In genomic region chr17:58066409-58066808, GRCh38 we compare ENCODE assay signal across 13 cellular contexts. TPM values are rescaled to one million over a fixed set of nuclear protein-coding genes. Genes with fewer than 3 reads are reported as not detected.
DNase-seq lines count a peak whose midpoint lies in the region; ATAC-seq and TF ChIP-seq lines count a peak whose summit lies in the region.
"Had no signal": no experiment of that assay in that cellular context is flagged by ENCODE, and none has a peak within 500 bp of the region (broad histone marks: within the 10 kb centered on the region; RNA-seq: fewer than 3 reads in every experiment).

No MANE protein-coding gene starts in this region.

- WGBS in heart left ventricle, 4 donors: 50 to 57% (median 53%) methylated on average over 5 of the region's 5 CpGs

- H3K36me3 ChIP-seq in heart left ventricle (no peaks in the 10 kb centered on the region), right atrium auricular region (no peaks in the 10 kb centered on the region), left ventricle myocardium inferior (no peaks in the 10 kb centered on the region)

- peaks cover 4% of the 10 kb centered on the region for H3K27me3 Mint-ChIP-seq in neural crest cell (ENCODE audit: low read depth)

- H3K27ac Mint-ChIP-seq in neural crest cell (ENCODE audit: unreplicated experiment): peak overlapping the region; percentile 28
- H3K27ac Mint-ChIP-seq: B cell; CD4-positive, alpha-beta T cell had no signal

- intact Hi-C loops in heart left ventricle (cut with DNase I) (no loop called here), left ventricle myocardium inferior (cut with micrococcal nuclease) (no loop called here)

- no peak overlapping the region for H3K4me3 ChIP-seq in heart left ventricle
- H3K4me3 ChIP-seq in right atrium auricular region: no peak overlapping the region
- no peak overlapping the region for H3K4me3 ChIP-seq in left ventricle myocardium inferior

- H3K36me3 Mint-ChIP-seq in neural crest cell (ENCODE audit: low read depth): no peaks in the 10 kb centered on the region

- no peaks in the 10 kb centered on the region for H3K9me3 ChIP-seq in heart left ventricle
- no peaks in the 10 kb centered on the region for H3K9me3 ChIP-seq in right atrium auricular region
- no peaks in the 10 kb centered on the region for H3K9me3 ChIP-seq in left ventricle myocardium inferior (replicated peaks)

- DNase-seq in heart left ventricle (no peak), right atrium auricular region (ENCODE audit: low spot score) (no peak), left ventricle myocardium inferior (no peak), neural crest cell (ENCODE audit: low read depth, low spot score) (no peak), putamen (ENCODE audit: low spot score) (no peak), NCI-H524 treated with DMSO at 0.1 percent for 48 hours (lab: John Stamatoyannopoulos, UW) (no peak)
- DNase-seq in stimulated activated CD4-positive, alpha-beta T cell treated with anti-CD3 and anti-CD28 coated beads, Interleukin-2, amount 100 ng/mL, for 48 hours: no peak
- DNase-seq: C1 segment of cervical spinal cord; Calu3; CD4-positive, alpha-beta T cell; DMS 273 treated with DMSO at 0.1 percent for 48 hours had no signal

- no peak for TF ChIP-seq POLR2A in heart left ventricle (IDR thresholded peaks at IDR 0.05)

- no peak for TF ChIP-seq CTCF in heart left ventricle (IDR thresholded peaks at IDR 0.05)
- no peak for TF ChIP-seq CTCF in right atrium auricular region (IDR thresholded peaks at IDR 0.05)
- TF ChIP-seq CTCF in left ventricle myocardium inferior (IDR thresholded peaks at IDR 0.05; ENCODE audit: borderline replicate concordance): no peak
- no peak for TF ChIP-seq CTCF in neural crest cell (conservative IDR thresholded peaks at IDR 0.05)

- H3K27me3 ChIP-seq in heart left ventricle (peaks cover 0 to 4% (median 0%) of the 10 kb centered on the region in 9 donors), right atrium auricular region (no peaks in the 10 kb centered on the region), left ventricle myocardium inferior (ENCODE audit: low read depth) (peaks cover 9% of the 10 kb centered on the region)

- H3K27ac ChIP-seq in heart left ventricle (peak overlapping the region in 1 of 12 donors; percentile 39), right atrium auricular region (no peak overlapping the region), left ventricle myocardium inferior (replicated peaks) (peak overlapping the region; percentile 57)

- H3K4me1 Mint-ChIP-seq in neural crest cell: peaks cover 9% of the 10 kb centered on the region
- H3K4me1 Mint-ChIP-seq: B cell had no signal

- no peak overlapping the region for H3K4me3 Mint-ChIP-seq in neural crest cell
- H3K4me3 Mint-ChIP-seq: B cell; CD4-positive, alpha-beta T cell had no signal

- no peaks in the 10 kb centered on the region for H3K9me3 Mint-ChIP-seq in neural crest cell
- H3K9me3 Mint-ChIP-seq: CD4-positive, alpha-beta T cell had no signal

- ATAC-seq in heart left ventricle: peak; percentile 43 to 69 (median 56)
- ATAC-seq: HCT116 had no signal

- H3K4me1 ChIP-seq in heart left ventricle: peaks cover 0 to 17% (median 0%) of the 10 kb centered on the region in 12 donors
- H3K4me1 ChIP-seq in right atrium auricular region: no peaks in the 10 kb centered on the region
- peaks cover 22% of the 10 kb centered on the region for H3K4me1 ChIP-seq in left ventricle myocardium inferior

RNA-seq across cellular contexts. Expression of gene DYNLL2, which starts 16.8 kb away (rescaled TPM):
- 100 to 1,000 TPM in 1 of 9 donors, 10 to 100 TPM in 8; 41.4 to 102 (median 74.0) TPM for total RNA-seq in heart left ventricle
- 10 to 100 TPM; 70.8 to 89.4 TPM for polyA plus RNA-seq in heart left ventricle
- 10 to 100 TPM; 27.7 to 27.9 TPM for total RNA-seq in right atrium auricular region
- total RNA-seq in left ventricle myocardium inferior: 93.5 TPM
- 95.9 and 99.9 TPM in 2 replicates for total RNA-seq in neural crest cell

RNA-seq across cellular contexts. Expression of gene SRSF1, which starts 59.4 kb away (rescaled TPM):
- total RNA-seq in heart left ventricle: 100 to 1,000 TPM in 4 of 9 donors, 10 to 100 TPM in 5; 80.8 to 114 (median 99.7) TPM
- 100 to 1,000 TPM in 1 of 2 donors, 10 to 100 TPM in 1; 48.2 to 129 TPM for polyA plus RNA-seq in heart left ventricle
- total RNA-seq in right atrium auricular region: 100 to 1,000 TPM in 1 of 2 donors, 10 to 100 TPM in 1; 70.6 to 101 TPM
- total RNA-seq in left ventricle myocardium inferior: 92.4 TPM
- total RNA-seq in neural crest cell: 548 and 554 TPM in 2 replicates
